Comparison of ENCODE assay signal across 1 cellular context in the genomic region with DNA sequence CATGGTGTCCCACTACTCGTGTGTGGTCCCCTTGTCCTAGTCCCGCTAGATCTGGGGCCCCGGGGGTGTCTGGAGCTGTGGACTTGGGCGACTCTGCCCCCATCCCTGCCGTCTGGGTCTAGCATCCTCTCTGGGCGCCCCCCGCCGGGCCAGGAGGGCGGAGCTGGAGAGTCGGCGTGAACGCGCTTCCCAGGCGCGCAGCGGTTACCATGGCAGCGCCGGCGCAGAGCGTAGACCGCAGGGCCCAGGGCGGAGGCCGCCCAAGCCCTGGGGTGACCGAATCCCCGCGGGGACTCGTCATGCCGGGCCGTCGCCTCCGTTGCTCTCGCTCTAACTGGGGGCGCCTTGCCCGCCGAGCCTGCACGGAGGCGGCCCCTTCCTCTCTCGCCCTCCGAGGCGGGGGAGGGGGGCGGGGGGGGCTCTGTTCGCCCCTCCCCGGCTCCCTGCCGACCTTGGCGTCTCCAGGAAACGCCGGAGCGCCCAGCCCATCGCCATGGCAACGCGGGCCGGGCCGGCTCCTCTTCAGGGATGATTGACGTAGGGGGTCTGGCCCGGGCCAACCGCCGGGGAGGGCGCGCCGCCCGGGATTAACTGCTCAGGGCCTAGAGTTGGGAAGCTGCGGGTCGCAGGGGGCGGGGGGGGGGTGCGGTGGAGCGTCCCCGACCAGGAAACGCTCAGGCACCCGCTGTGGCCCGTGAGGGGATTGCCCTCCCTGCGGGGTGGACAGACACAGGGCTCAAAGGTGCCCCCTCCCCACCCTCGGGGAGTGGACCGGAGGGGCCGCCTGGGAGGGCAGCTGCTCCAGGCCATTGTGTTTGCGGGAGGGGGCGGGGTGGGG.
TF ChIP-seq lines count a peak whose summit lies in the region.

No MANE protein-coding gene starts in this region.

TF ChIP-seq in HepG2, 621 proteins besides CTCF, POLR2A, EP300 and RAD21:
- TF ChIP-seq ZFP62 (CRISPR knock-in tag; IDR thresholded peaks at IDR 0.05) (no peak), ZNF777 (CRISPR knock-in tag; IDR thresholded peaks at IDR 0.05) (no peak), IKZF4 (CRISPR knock-in tag; IDR thresholded peaks at IDR 0.05; ENCODE audit: borderline replicate concordance, low read depth, not compliant biosample characterization) (no peak), HOXA9 (CRISPR knock-in tag; IDR thresholded peaks at IDR 0.05; ENCODE audit: borderline replicate concordance) (no peak), ETV6 (CRISPR knock-in tag; conservative IDR thresholded peaks at IDR 0.05) (no peak), RFX1 (IDR thresholded peaks at IDR 0.05) (0 out of 2 replicates have a peak, but pooled peaks have one; percentile 25), ASH2L (IDR thresholded peaks at IDR 0.05; ENCODE audit: insufficient read length, low read depth, low read length) (no peak), HDAC1 (CRISPR knock-in tag; IDR thresholded peaks at IDR 0.05) (no peak), AGO2 (optimal IDR thresholded peaks at IDR 0.05; ENCODE audit: low read depth, low read length) (peak; percentile 15), MED1 (CRISPR knock-in tag; IDR thresholded peaks at IDR 0.05) (no peak)
- TF ChIP-seq, protein P1, sequence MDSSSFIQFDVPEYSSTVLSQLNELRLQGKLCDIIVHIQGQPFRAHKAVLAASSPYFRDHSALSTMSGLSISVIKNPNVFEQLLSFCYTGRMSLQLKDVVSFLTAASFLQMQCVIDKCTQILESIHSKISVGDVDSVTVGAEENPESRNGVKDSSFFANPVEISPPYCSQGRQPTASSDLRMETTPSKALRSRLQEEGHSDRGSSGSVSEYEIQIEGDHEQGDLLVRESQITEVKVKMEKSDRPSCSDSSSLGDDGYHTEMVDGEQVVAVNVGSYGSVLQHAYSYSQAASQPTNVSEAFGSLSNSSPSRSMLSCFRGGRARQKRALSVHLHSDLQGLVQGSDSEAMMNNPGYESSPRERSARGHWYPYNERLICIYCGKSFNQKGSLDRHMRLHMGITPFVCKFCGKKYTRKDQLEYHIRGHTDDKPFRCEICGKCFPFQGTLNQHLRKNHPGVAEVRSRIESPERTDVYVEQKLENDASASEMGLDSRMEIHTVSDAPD (CRISPR knock-in tag; IDR thresholded peaks at IDR 0.05) = no peak
TF ChIP-seq in HepG2: peak in this region for 2.
